In genomic region chr12:65894624-65895023, GRCh38 we compare ENCODE assay signal across 18 cellular contexts.
DNase-seq lines count a peak whose midpoint lies in the region; ATAC-seq and TF ChIP-seq lines count a peak whose summit lies in the region.
"Had no signal": no experiment of that assay in that cellular context is flagged by ENCODE, and none has a peak within 500 bp of the region (broad histone marks: within the 10 kb centered on the region; RNA-seq: fewer than 3 reads in every experiment).

No MANE protein-coding gene starts in this region.

- H3K27me3 Mint-ChIP-seq in activated T-helper 1 cell treated with anti-CD3 and anti-CD28 coated beads, Interleukin-12 subunit alpha, Interleukin-12 subunit beta, Interleukin-2, Interleukin-4 antibody, amounts not matched to agents 30 ng/mL and 10 ng/mL and 1 ng/mL, durations not matched to agents 14 hours and 24 hours and 36 hours (ENCODE audit: insufficient read depth), result peaks cover 4% of the 10 kb centered on the region

- H3K9ac ChIP-seq in iPS-18a (ENCODE audit: low read length) (peak overlapping the region; percentile 2), smooth muscle cell (ENCODE audit: low read depth) (peak overlapping the region; percentile 96)

- H3K27me3 ChIP-seq in Panc1 (ENCODE audit: control insufficient read depth, insufficient read depth, low read length) (no peaks in the 10 kb centered on the region), iPS-18a (ENCODE audit: control insufficient read depth, insufficient read depth, low read length) (no peaks in the 10 kb centered on the region), smooth muscle cell (ENCODE audit: low read depth) (no peaks in the 10 kb centered on the region)
- H3K27me3 ChIP-seq: gastroesophageal sphincter, Peyer's patch had no signal

- ATAC-seq in Panc1, result no peak
- ATAC-seq: activated CD4-positive, alpha-beta T cell treated with anti-CD3 and anti-CD28 coated beads for 36 hours; activated naive CD8-positive, alpha-beta T cell treated with anti-CD3 and anti-CD28 coated beads, Interleukin-2, amount 50 U/mL, for 24 hours; gastroesophageal sphincter; stimulated activated naive B cell treated with anti-CD40 and anti-IgM and Interleukin-4, amounts not matched to agents 10 μg/mL and 1 μg/mL and 100 μg/mL, for 72 hours had no signal

- CTCF ChIA-PET in HEK293 (lab: Yijun Ruan, JAX) (interaction anchor here (0.7 kb wide), 1 partner anchor 193 kb away, joined by 3 read pairs; no protein-coding TSS in a partner anchor), Panc1 (lab: Charles Lee) (no interaction called here)

- H3K4me2 ChIP-seq in smooth muscle cell, result peak overlapping the region; percentile 84

- H4K20me1 ChIP-seq in smooth muscle cell (ENCODE audit: low read depth), result no peaks in the 10 kb centered on the region

- POLR2A ChIA-PET in HEK293 (lab: Yijun Ruan, JAX) (no interaction called here), Panc1 (lab: Charles Lee) (interaction anchor here (1.3 kb wide), 1 partner anchor 52 kb away, joined by 3 read pairs; no protein-coding TSS in a partner anchor)

- in situ Hi-C loops in Panc1 (cut with HindIII; ENCODE audit: low pct_unique_long_range_greater_than_20kb, low sequenced_read_pairs), result no loop called here

- no peak overlapping the region for H2AFZ ChIP-seq in smooth muscle cell (ENCODE audit: low read depth)

- no peak for TF ChIP-seq CTCF in HEK293 (tag by site-specific recombination; IDR thresholded peaks at IDR 0.05)
- TF ChIP-seq CTCF in Panc1 (IDR thresholded peaks at IDR 0.05), result no peak
- TF ChIP-seq CTCF in smooth muscle cell (IDR thresholded peaks at IDR 0.05; ENCODE audit: borderline replicate concordance, insufficient read depth, poor library complexity, severe bottlenecking), result no peak

- peaks cover 27% of the 10 kb centered on the region for H3K79me2 ChIP-seq in smooth muscle cell (ENCODE audit: low read depth)

- DNase-seq in Panc1 (ENCODE audit: low read depth, low spot score) (no peak), smooth muscle cell (lab: John Stamatoyannopoulos, UW; ENCODE audit: unreplicated experiment) (no peak), SK-N-DZ (ENCODE audit: low spot score) (no peak)
- no peak for DNase-seq in stimulated activated CD8-positive, alpha-beta memory T cell treated with anti-CD3 and anti-CD28 coated beads, Interleukin-4, amount 100 ng/mL, for 48 hours
- no peak for DNase-seq in activated T-helper 1 cell treated with anti-CD3 and anti-CD28 coated beads, Interleukin-12 subunit alpha, Interleukin-12 subunit beta, Interleukin-2, Interleukin-4 antibody, amounts not matched to agents 30 ng/mL and 10 ng/mL and 1 ng/mL, durations not matched to agents 14 hours and 24 hours and 36 hours (ENCODE audit: low spot score)
- DNase-seq: activated CD4-positive, alpha-beta T cell treated with anti-CD3 and anti-CD28 coated beads for 36 hours; activated naive CD8-positive, alpha-beta T cell treated with anti-CD3 and anti-CD28 coated beads, Interleukin-2, amount 50 U/mL, for 24 hours; BE2C; COR-L47; dermis blood vessel endothelial cell; NCI-H1436; NCI-H774; nucleus accumbens; Peyer's patch; stimulated activated naive B cell treated with anti-CD40 and anti-IgM and Interleukin-4, amounts not matched to agents 10 μg/mL and 1 μg/mL and 100 μg/mL, for 72 hours had no signal

- no peak overlapping the region for H3K4me3 ChIP-seq in HEK293 (ENCODE audit: low read depth, low read length)
- H3K4me3 ChIP-seq in Panc1 (ENCODE audit: low read depth in 2 of 2, low read length in 2 of 2), result no peak overlapping the region
- no peak overlapping the region for H3K4me3 ChIP-seq in iPS-18a (ENCODE audit: low read length)
- peak overlapping the region; percentile 12 for H3K4me3 ChIP-seq in smooth muscle cell
- H3K4me3 ChIP-seq: gastroesophageal sphincter, Peyer's patch had no signal

- peaks cover 57% of the 10 kb centered on the region for H3K4me1 ChIP-seq in HEK293 (ENCODE audit: control insufficient read depth, insufficient read depth, low read length)
- H3K4me1 ChIP-seq in Panc1 (ENCODE audit: control insufficient read depth, insufficient read depth, low read length), result peaks cover 97% of the 10 kb centered on the region
- peaks cover 76% of the 10 kb centered on the region for H3K4me1 ChIP-seq in iPS-18a (ENCODE audit: control insufficient read depth, low read depth, low read length)
- peaks cover 81% of the 10 kb centered on the region for H3K4me1 ChIP-seq in smooth muscle cell (ENCODE audit: low read depth)
- H3K4me1 ChIP-seq: BE2C had no signal

- H3K36me3 ChIP-seq in HEK293 (ENCODE audit: control insufficient read depth in 2 of 2, insufficient read depth in 1 of 2, low read length in 2 of 2) (no peaks in the 10 kb centered on the region), Panc1 (ENCODE audit: control insufficient read depth, insufficient read depth, low read length) (no peaks in the 10 kb centered on the region), iPS-18a (ENCODE audit: control insufficient read depth, low read depth, low read length) (no peaks in the 10 kb centered on the region), smooth muscle cell (ENCODE audit: low read depth) (no peaks in the 10 kb centered on the region)
- H3K36me3 ChIP-seq: BE2C, gastroesophageal sphincter, Peyer's patch had no signal

- 62% methylated on average over 2 of the region's 2 CpGs for WGBS in smooth muscle cell (ENCODE audit: low lambda C conversion rate)

- no peaks in the 10 kb centered on the region for H3K36me3 Mint-ChIP-seq in activated T-helper 1 cell treated with anti-CD3 and anti-CD28 coated beads, Interleukin-12 subunit alpha, Interleukin-12 subunit beta, Interleukin-2, Interleukin-4 antibody, amounts not matched to agents 30 ng/mL and 10 ng/mL and 1 ng/mL, durations not matched to agents 14 hours and 24 hours and 36 hours (ENCODE audit: low read depth)
- H3K36me3 Mint-ChIP-seq: stimulated activated naive B cell treated with anti-CD40 and anti-IgM and Interleukin-4, amounts not matched to agents 10 μg/mL and 1 μg/mL and 100 μg/mL, for 72 hours had no signal

- H3K27ac ChIP-seq in HEK293 (ENCODE audit: extremely low read depth, low read depth, low read length) (no peak overlapping the region), Panc1 (ENCODE audit: low read length) (peak overlapping the region; percentile 100), iPS-18a (ENCODE audit: low read length) (peak overlapping the region; percentile 41), smooth muscle cell (ENCODE audit: low read depth) (peak overlapping the region; percentile 100)
- H3K27ac ChIP-seq: gastroesophageal sphincter, Peyer's patch had no signal

- peaks cover 61% of the 10 kb centered on the region for H3F3A ChIP-seq in smooth muscle cell (ENCODE audit: low read depth)

- no peak overlapping the region for H3K27ac Mint-ChIP-seq in activated T-helper 1 cell treated with anti-CD3 and anti-CD28 coated beads, Interleukin-12 subunit alpha, Interleukin-12 subunit beta, Interleukin-2, Interleukin-4 antibody, amounts not matched to agents 30 ng/mL and 10 ng/mL and 1 ng/mL, durations not matched to agents 14 hours and 24 hours and 36 hours
- H3K27ac Mint-ChIP-seq: activated CD4-positive, alpha-beta T cell treated with anti-CD3 and anti-CD28 coated beads for 36 hours; activated naive CD8-positive, alpha-beta T cell treated with anti-CD3 and anti-CD28 coated beads, Interleukin-2, amount 50 U/mL, for 24 hours; stimulated activated naive B cell treated with anti-CD40 and anti-IgM and Interleukin-4, amounts not matched to agents 10 μg/mL and 1 μg/mL and 100 μg/mL, for 72 hours had no signal

- H3K4me1 Mint-ChIP-seq in activated T-helper 1 cell treated with anti-CD3 and anti-CD28 coated beads, Interleukin-12 subunit alpha, Interleukin-12 subunit beta, Interleukin-2, Interleukin-4 antibody, amounts not matched to agents 30 ng/mL and 10 ng/mL and 1 ng/mL, durations not matched to agents 14 hours and 24 hours and 36 hours (ENCODE audit: low read depth), result no peaks in the 10 kb centered on the region
- H3K4me1 Mint-ChIP-seq: activated CD4-positive, alpha-beta T cell treated with anti-CD3 and anti-CD28 coated beads for 36 hours; activated naive CD8-positive, alpha-beta T cell treated with anti-CD3 and anti-CD28 coated beads, Interleukin-2, amount 50 U/mL, for 24 hours had no signal

- H3K9me3 Mint-ChIP-seq in activated T-helper 1 cell treated with anti-CD3 and anti-CD28 coated beads, Interleukin-12 subunit alpha, Interleukin-12 subunit beta, Interleukin-2, Interleukin-4 antibody, amounts not matched to agents 30 ng/mL and 10 ng/mL and 1 ng/mL, durations not matched to agents 14 hours and 24 hours and 36 hours, result no peaks in the 10 kb centered on the region
- H3K9me3 Mint-ChIP-seq: activated naive CD8-positive, alpha-beta T cell treated with anti-CD3 and anti-CD28 coated beads, Interleukin-2, amount 50 U/mL, for 24 hours; stimulated activated naive B cell treated with anti-CD40 and anti-IgM and Interleukin-4, amounts not matched to agents 10 μg/mL and 1 μg/mL and 100 μg/mL, for 72 hours had no signal

- BruUV-seq in Panc1 (replicated peaks; lab: Mats Ljungman, UMichigan), result no TSS peak

- intact Hi-C loops in Panc1 (cut with micrococcal nuclease; ENCODE audit: unreplicated experiment), result loop anchor here (5.0 kb wide), 2 partner anchors 53 to 193 kb away; no protein-coding TSS in a partner anchor
- intact Hi-C loops in activated T-helper 1 cell treated with anti-CD3 and anti-CD28 coated beads, Interleukin-12 subunit alpha, Interleukin-12 subunit beta, Interleukin-2, Interleukin-4 antibody, amounts not matched to agents 30 ng/mL and 10 ng/mL and 1 ng/mL, durations not matched to agents 14 hours and 24 hours and 36 hours (cut with micrococcal nuclease), result no loop called here

- H3K9me3 ChIP-seq in HEK293 (ENCODE audit: control insufficient read depth, insufficient read depth, low read depth, low read length) (no peaks in the 10 kb centered on the region; the same call in 1 of the 2 replicates), Panc1 (ENCODE audit: control insufficient read depth, insufficient read depth, low read depth, low read length) (no peaks in the 10 kb centered on the region), iPS-18a (ENCODE audit: control insufficient read depth, low read depth, low read length) (no peaks in the 10 kb centered on the region), smooth muscle cell (replicated peaks; ENCODE audit: low read depth) (no peaks in the 10 kb centered on the region)
- H3K9me3 ChIP-seq: BE2C, gastroesophageal sphincter, Peyer's patch had no signal

- H3K4me3 Mint-ChIP-seq in activated T-helper 1 cell treated with anti-CD3 and anti-CD28 coated beads, Interleukin-12 subunit alpha, Interleukin-12 subunit beta, Interleukin-2, Interleukin-4 antibody, amounts not matched to agents 30 ng/mL and 10 ng/mL and 1 ng/mL, durations not matched to agents 14 hours and 24 hours and 36 hours, result no peak overlapping the region
- H3K4me3 Mint-ChIP-seq: activated CD4-positive, alpha-beta T cell treated with anti-CD3 and anti-CD28 coated beads for 36 hours; activated naive CD8-positive, alpha-beta T cell treated with anti-CD3 and anti-CD28 coated beads, Interleukin-2, amount 50 U/mL, for 24 hours; stimulated activated naive B cell treated with anti-CD40 and anti-IgM and Interleukin-4, amounts not matched to agents 10 μg/mL and 1 μg/mL and 100 μg/mL, for 72 hours had no signal

TF ChIP-seq in HEK293, 187 proteins besides CTCF, POLR2A, EP300 and RAD21 (continues in another document):
- TF ChIP-seq ZNF560 (tag by site-specific recombination; IDR thresholded peaks at IDR 0.05; ENCODE audit: borderline replicate concordance), result no peak
- TF ChIP-seq ZNF776 (tag by site-specific recombination; IDR thresholded peaks at IDR 0.05; ENCODE audit: borderline replicate concordance), result no peak
